In the genomic region with DNA sequence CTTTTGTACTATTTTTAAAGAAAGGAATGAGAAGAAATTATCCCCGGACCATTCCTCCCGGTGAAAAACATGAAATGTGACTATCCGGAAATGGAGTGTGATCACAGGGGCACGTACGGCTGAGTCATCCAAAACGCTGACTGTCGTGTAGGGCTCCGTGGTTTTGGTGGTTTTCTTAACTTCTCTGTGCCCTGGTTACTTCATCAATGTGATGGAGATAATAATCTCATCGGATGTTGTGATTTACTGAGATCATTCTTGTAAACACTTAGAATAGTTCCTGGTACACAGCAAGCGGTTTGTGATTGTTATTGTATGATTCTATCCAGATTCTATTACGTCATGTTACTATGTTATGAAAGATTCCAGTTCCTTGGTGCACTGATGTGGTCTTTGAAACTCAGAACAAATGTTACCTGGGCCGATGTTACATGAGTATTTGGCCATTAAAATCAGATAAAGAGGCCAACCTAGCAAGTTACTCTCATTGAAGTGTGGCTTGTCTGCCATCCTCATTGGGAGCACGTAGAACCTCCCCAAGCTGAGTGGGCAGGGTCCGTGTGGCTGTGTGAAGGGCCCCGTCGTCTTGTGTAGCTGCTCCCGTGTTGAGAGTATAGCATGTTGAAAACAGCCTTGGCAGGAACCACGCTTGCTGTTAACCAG, we compare ENCODE assay signal across 8 cellular contexts.
DNase-seq lines count a peak whose midpoint lies in the region; ATAC-seq, FAIRE-seq and TF ChIP-seq lines count a peak whose summit lies in the region.

No MANE protein-coding gene starts in this region.

- intact Hi-C loops in HepG2 (cut with micrococcal nuclease; ENCODE audit: unreplicated experiment) = no loop called here

- TF ChIP-seq RAD21 in HepG2 (CRISPR knock-in tag; IDR thresholded peaks at IDR 0.05) = no peak

- H3K79me2 ChIP-seq in HepG2 (ENCODE audit: insufficient read depth, low read length) = no peaks in the 10 kb centered on the region

- DNase-seq in SIG-M5 treated with dmso at 0.1 percent for 504 hours (lab: John Stamatoyannopoulos, UW; ENCODE audit: unreplicated experiment) (peak; percentile 76), HepG2 (ENCODE audit: low spot score) (no peak), WERI-Rb-1 (no peak), HuH-7 (ENCODE audit: low spot score) (no peak)
- DNase-seq in activated gamma-delta T cell treated with anti-CD3 and anti-CD28 coated beads, Interleukin-2, amount 50 U/mL, for 16 hours (ENCODE audit: low read depth) = peak; percentile 62
- peak; percentile 64 to 80 for DNase-seq in stimulated activated CD8-positive, alpha-beta memory T cell treated with anti-CD3 and anti-CD28 coated beads, Interleukin-7, amount 100 ng/mL, for 4 hours (ENCODE audit: low read depth in 2 of 2)

- 48% methylated on average over 18 of the region's 18 CpGs for WGBS in HepG2 (ENCODE audit: low lambda C conversion rate)

- H3K27ac ChIP-seq in HepG2 (ENCODE audit: extremely low read length, insufficient read depth, low read length) = no peak overlapping the region
- no peak overlapping the region for H3K27ac ChIP-seq in WERI-Rb-1

- ATAC-seq in GM18858 (IDR thresholded peaks at IDR 0.05; ENCODE audit: unreplicated experiment) = peak; percentile 81
- ATAC-seq in HG03066 (IDR thresholded peaks at IDR 0.05; ENCODE audit: low read depth, unreplicated experiment) = peak; percentile 77
- ATAC-seq in HepG2 = no peak

- TF ChIP-seq CTCF in HepG2 (CRISPR knock-in tag; IDR thresholded peaks at IDR 0.05) (no peak), WERI-Rb-1 (IDR thresholded peaks at IDR 0.05; ENCODE audit: low read depth, low read length) (no peak)

- no peak for TF ChIP-seq POLR2A in HepG2 (IDR thresholded peaks at IDR 0.05; ENCODE audit: insufficient read depth in 1 of 2, low read depth in 2 of 2, low read length in 2 of 2)

- no peak overlapping the region for H3K4me2 ChIP-seq in HepG2 (ENCODE audit: low read depth, low read length)

- no peak for FAIRE-seq in HepG2 (lab: Jason Lieb, UNC)

- H3K27me3 ChIP-seq in HepG2 (ENCODE audit: control insufficient read depth in 1 of 2, insufficient read depth in 2 of 2, low read length in 2 of 2) = no peaks in the 10 kb centered on the region; a peak in 1 of 5 replicates
- H3K27me3 ChIP-seq in WERI-Rb-1 (ENCODE audit: insufficient read depth, low read depth, severe bottlenecking) = no peaks in the 10 kb centered on the region

- H2AFZ ChIP-seq in HepG2 (ENCODE audit: low read length) = no peak overlapping the region

- no peaks in the 10 kb centered on the region for H3K4me1 ChIP-seq in HepG2 (ENCODE audit: insufficient read depth, low read length)

- H3K36me3 ChIP-seq in HepG2 (replicated peaks in 1 of 2; ENCODE audit: control insufficient read depth in 1 of 2, insufficient read depth in 2 of 2, low read length in 2 of 2) (no peaks in the 10 kb centered on the region), WERI-Rb-1 (no peaks in the 10 kb centered on the region)

- H3K9me3 ChIP-seq in HepG2 (ENCODE audit: low read length) (no peaks in the 10 kb centered on the region), WERI-Rb-1 (ENCODE audit: severe bottlenecking) (no peaks in the 10 kb centered on the region)

- H3K4me3 ChIP-seq in HepG2 (replicated peaks in 1 of 3; ENCODE audit: insufficient read depth in 1 of 3, low read depth in 2 of 3, low read length in 3 of 3) (no peak overlapping the region), WERI-Rb-1 (ENCODE audit: low read depth, low read length) (no peak overlapping the region)

- CTCF ChIA-PET in HepG2 (lab: Yijun Ruan, JAX; ENCODE audit: low intra/inter-chr PET ratio, low total read pairs) = no interaction called here

- POLR2A ChIA-PET in HepG2 (lab: Yijun Ruan, JAX) = no interaction called here

- no peaks in the 10 kb centered on the region for H4K20me1 ChIP-seq in HepG2 (ENCODE audit: insufficient read depth, low read length)

- in situ Hi-C loops in HepG2 (cut with HindIII; ENCODE audit: extremely low pct_ligation_motif_present, low pct_unique_long_range_greater_than_20kb) = no loop called here

- BruUV-seq in HepG2 (replicated peaks; lab: Mats Ljungman, UMichigan) = no TSS peak

- TF ChIP-seq EP300 in HepG2 (IDR thresholded peaks at IDR 0.05; ENCODE audit: low read depth in 2 of 2, low read length in 2 of 2) = no peak
- no peak for TF ChIP-seq EP300 in HepG2 (CRISPR knock-in tag; IDR thresholded peaks at IDR 0.05; ENCODE audit: borderline replicate concordance)

- no peak overlapping the region for H3K9ac ChIP-seq in HepG2 (ENCODE audit: insufficient read depth, low read depth, low read length)

TF ChIP-seq in HepG2, 621 proteins besides CTCF, POLR2A, EP300 and RAD21:
- TF ChIP-seq CREB1 (IDR thresholded peaks at IDR 0.05) (peak; percentile 66), CREB1 (CRISPR knock-in tag; IDR thresholded peaks at IDR 0.05) (no peak), ZNF749 (CRISPR knock-in tag; IDR thresholded peaks at IDR 0.05; ENCODE audit: borderline replicate concordance) (no peak), PPARG (CRISPR knock-in tag; conservative IDR thresholded peaks at IDR 0.05) (no peak), ZNF850 (CRISPR knock-in tag; conservative IDR thresholded peaks at IDR 0.05) (no peak), ATF7 (IDR thresholded peaks at IDR 0.05) (peak; percentile 80), ATF7 (CRISPR knock-in tag; IDR thresholded peaks at IDR 0.05) (no peak), MIER3 (CRISPR knock-in tag; IDR thresholded peaks at IDR 0.05; ENCODE audit: borderline replicate concordance) (no peak), NFYC (CRISPR knock-in tag; IDR thresholded peaks at IDR 0.05) (no peak)
- TF ChIP-seq, protein P1, sequence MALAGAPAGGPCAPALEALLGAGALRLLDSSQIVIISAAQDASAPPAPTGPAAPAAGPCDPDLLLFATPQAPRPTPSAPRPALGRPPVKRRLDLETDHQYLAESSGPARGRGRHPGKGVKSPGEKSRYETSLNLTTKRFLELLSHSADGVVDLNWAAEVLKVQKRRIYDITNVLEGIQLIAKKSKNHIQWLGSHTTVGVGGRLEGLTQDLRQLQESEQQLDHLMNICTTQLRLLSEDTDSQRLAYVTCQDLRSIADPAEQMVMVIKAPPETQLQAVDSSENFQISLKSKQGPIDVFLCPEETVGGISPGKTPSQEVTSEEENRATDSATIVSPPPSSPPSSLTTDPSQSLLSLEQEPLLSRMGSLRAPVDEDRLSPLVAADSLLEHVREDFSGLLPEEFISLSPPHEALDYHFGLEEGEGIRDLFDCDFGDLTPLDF (CRISPR knock-in tag; IDR thresholded peaks at IDR 0.05) = no peak
- TF ChIP-seq, protein P2, sequence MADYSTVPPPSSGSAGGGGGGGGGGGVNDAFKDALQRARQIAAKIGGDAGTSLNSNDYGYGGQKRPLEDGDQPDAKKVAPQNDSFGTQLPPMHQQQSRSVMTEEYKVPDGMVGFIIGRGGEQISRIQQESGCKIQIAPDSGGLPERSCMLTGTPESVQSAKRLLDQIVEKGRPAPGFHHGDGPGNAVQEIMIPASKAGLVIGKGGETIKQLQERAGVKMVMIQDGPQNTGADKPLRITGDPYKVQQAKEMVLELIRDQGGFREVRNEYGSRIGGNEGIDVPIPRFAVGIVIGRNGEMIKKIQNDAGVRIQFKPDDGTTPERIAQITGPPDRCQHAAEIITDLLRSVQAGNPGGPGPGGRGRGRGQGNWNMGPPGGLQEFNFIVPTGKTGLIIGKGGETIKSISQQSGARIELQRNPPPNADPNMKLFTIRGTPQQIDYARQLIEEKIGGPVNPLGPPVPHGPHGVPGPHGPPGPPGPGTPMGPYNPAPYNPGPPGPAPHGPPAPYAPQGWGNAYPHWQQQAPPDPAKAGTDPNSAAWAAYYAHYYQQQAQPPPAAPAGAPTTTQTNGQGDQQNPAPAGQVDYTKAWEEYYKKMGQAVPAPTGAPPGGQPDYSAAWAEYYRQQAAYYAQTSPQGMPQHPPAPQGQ (CRISPR knock-in tag; IDR thresholded peaks at IDR 0.05; ENCODE audit: borderline replicate concordance) = no peak
- TF ChIP-seq, protein P3, sequence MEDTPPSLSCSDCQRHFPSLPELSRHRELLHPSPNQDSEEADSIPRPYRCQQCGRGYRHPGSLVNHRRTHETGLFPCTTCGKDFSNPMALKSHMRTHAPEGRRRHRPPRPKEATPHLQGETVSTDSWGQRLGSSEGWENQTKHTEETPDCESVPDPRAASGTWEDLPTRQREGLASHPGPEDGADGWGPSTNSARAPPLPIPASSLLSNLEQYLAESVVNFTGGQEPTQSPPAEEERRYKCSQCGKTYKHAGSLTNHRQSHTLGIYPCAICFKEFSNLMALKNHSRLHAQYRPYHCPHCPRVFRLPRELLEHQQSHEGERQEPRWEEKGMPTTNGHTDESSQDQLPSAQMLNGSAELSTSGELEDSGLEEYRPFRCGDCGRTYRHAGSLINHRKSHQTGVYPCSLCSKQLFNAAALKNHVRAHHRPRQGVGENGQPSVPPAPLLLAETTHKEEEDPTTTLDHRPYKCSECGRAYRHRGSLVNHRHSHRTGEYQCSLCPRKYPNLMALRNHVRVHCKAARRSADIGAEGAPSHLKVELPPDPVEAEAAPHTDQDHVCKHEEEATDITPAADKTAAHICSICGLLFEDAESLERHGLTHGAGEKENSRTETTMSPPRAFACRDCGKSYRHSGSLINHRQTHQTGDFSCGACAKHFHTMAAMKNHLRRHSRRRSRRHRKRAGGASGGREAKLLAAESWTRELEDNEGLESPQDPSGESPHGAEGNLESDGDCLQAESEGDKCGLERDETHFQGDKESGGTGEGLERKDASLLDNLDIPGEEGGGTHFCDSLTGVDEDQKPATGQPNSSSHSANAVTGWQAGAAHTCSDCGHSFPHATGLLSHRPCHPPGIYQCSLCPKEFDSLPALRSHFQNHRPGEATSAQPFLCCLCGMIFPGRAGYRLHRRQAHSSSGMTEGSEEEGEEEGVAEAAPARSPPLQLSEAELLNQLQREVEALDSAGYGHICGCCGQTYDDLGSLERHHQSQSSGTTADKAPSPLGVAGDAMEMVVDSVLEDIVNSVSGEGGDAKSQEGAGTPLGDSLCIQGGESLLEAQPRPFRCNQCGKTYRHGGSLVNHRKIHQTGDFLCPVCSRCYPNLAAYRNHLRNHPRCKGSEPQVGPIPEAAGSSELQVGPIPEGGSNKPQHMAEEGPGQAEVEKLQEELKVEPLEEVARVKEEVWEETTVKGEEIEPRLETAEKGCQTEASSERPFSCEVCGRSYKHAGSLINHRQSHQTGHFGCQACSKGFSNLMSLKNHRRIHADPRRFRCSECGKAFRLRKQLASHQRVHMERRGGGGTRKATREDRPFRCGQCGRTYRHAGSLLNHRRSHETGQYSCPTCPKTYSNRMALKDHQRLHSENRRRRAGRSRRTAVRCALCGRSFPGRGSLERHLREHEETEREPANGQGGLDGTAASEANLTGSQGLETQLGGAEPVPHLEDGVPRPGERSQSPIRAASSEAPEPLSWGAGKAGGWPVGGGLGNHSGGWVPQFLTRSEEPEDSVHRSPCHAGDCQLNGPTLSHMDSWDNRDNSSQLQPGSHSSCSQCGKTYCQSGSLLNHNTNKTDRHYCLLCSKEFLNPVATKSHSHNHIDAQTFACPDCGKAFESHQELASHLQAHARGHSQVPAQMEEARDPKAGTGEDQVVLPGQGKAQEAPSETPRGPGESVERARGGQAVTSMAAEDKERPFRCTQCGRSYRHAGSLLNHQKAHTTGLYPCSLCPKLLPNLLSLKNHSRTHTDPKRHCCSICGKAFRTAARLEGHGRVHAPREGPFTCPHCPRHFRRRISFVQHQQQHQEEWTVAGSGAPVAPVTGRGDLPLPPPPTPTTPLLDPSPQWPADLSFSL (CRISPR knock-in tag; IDR thresholded peaks at IDR 0.05) = no peak

Comparison
In these comparisons a context has a peak if more than half of its experiments do, and no peak if none do; other contexts are left out.
1. DNase-seq: peak in SIG-M5 treated with dmso at 0.1 percent for 504 hours (single experiment), activated gamma-delta T cell treated with anti-CD3 and anti-CD28 coated beads, Interleukin-2, amount 50 U/mL, for 16 hours (single experiment) and stimulated activated CD8-positive, alpha-beta memory T cell treated with anti-CD3 and anti-CD28 coated beads, Interleukin-7, amount 100 ng/mL, for 4 hours (2 of 2); none in HepG2 (single experiment), WERI-Rb-1 (single experiment) and HuH-7 (single experiment).